36 cellular contexts compared by ENCODE assay signal in the genomic region with DNA sequence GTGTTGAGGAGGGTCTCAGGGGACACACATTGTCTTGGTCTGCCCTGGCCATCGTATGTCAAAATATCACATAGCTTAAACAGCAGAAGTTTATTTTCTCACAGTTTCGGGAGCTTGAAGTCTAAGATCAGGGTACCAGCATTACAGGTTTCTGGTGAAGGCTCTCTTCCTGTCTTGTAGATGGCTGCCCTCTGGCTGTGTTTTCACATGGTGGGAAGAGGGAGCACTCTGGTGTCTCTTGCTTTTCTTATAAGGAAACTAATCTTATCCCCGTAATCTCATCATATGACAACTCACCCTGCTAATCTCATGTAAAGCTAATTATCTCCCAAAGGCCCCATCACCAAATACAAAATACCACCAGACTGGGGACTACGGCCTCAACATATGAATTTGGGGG.
"Had no signal": no experiment of that assay in that cellular context is flagged by ENCODE, and none has a peak within 500 bp of the region (broad histone marks: within the 10 kb centered on the region; RNA-seq: fewer than 3 reads in every experiment).

No MANE protein-coding gene starts in this region.

- H3K27me3 Mint-ChIP-seq: activated CD4-positive, alpha-beta memory T cell treated with anti-CD3 and anti-CD28 coated beads for 36 hours; activated CD4-positive, alpha-beta T cell treated with anti-CD3 and anti-CD28 coated beads for 36 hours; activated CD4-positive, alpha-beta T cell treated with anti-CD3 and anti-CD28 coated beads, Interleukin-2, amount 10 ng/mL, durations not matched to agents 24 days and 14 days; activated CD8-positive, alpha-beta memory T cell treated with anti-CD3 and anti-CD28 coated beads, Interleukin-2, amount 10 ng/mL, durations not matched to agents 7 days and 5 days; activated naive CD8-positive, alpha-beta T cell treated with anti-CD3 and anti-CD28 coated beads for 36 hours; activated naive CD8-positive, alpha-beta T cell treated with anti-CD3 and anti-CD28 coated beads, Interleukin-2, amount 50 U/mL, for 24 hours; effector memory CD8-positive, alpha-beta T cell; T-helper 17 cell had no signal

- H3K36me3 Mint-ChIP-seq: activated CD4-positive, alpha-beta memory T cell treated with anti-CD3 and anti-CD28 coated beads for 36 hours; activated CD8-positive, alpha-beta memory T cell treated with anti-CD3 and anti-CD28 coated beads, Interleukin-2, amount 10 ng/mL, durations not matched to agents 7 days and 5 days; activated naive CD4-positive, alpha-beta T cell treated with anti-CD3 and anti-CD28 coated beads, Interleukin-2, amount 50 U/mL, for 24 hours had no signal

- H3K9me3 Mint-ChIP-seq: activated CD4-positive, alpha-beta memory T cell treated with anti-CD3 and anti-CD28 coated beads for 36 hours; activated CD4-positive, alpha-beta T cell treated with anti-CD3 and anti-CD28 coated beads, Interleukin-2, amount 10 ng/mL, durations not matched to agents 24 days and 14 days; activated naive CD4-positive, alpha-beta T cell treated with anti-CD3 and anti-CD28 coated beads for 36 hours; activated naive CD4-positive, alpha-beta T cell treated with anti-CD3 and anti-CD28 coated beads, Interleukin-2, amount 50 U/mL, for 24 hours; activated naive CD8-positive, alpha-beta T cell treated with anti-CD3 and anti-CD28 coated beads for 36 hours; activated naive CD8-positive, alpha-beta T cell treated with anti-CD3 and anti-CD28 coated beads, Interleukin-2, amount 50 U/mL, for 24 hours; activated T-helper 1 cell treated with anti-CD3 and anti-CD28 coated beads, Interleukin-12 subunit alpha, Interleukin-12 subunit beta, Interleukin-2, Interleukin-4 antibody, amounts not matched to agents 30 ng/mL and 10 ng/mL and 1 ng/mL, durations not matched to agents 14 hours and 24 hours and 36 hours; activated T-helper 2 cell treated with anti-CD3 and anti-CD28 coated beads, Interferon-gamma antibody, Interleukin-2, Interleukin-4, amounts not matched to agents 10 μg/mL and 5 μg/mL and 100 μg/mL, durations not matched to agents 14 hours and 24 hours and 36 hours; effector memory CD8-positive, alpha-beta T cell; T-helper 2 cell treated with Interferon-gamma antibody and Interleukin-4, amounts not matched to agents 5 μg/mL and 100 μg/mL, for 36 hours had no signal

- DNase-seq: activated CD4-positive, alpha-beta memory T cell treated with anti-CD3 and anti-CD28 coated beads for 36 hours; activated CD4-positive, alpha-beta T cell treated with anti-CD3 and anti-CD28 coated beads for 36 hours; activated CD4-positive, alpha-beta T cell treated with anti-CD3 and anti-CD28 coated beads, Interleukin-2, amount 10 ng/mL, durations not matched to agents 24 days and 14 days; activated CD4-positive, CD25-positive, alpha-beta regulatory T cell; activated CD4-positive, CD25-positive, alpha-beta regulatory T cell treated with anti-CD3 and anti-CD28 coated beads, Interleukin-2, amount 50 U/mL, for 72 hours; activated CD8-positive, alpha-beta memory T cell treated with anti-CD3 and anti-CD28 coated beads, Interleukin-2, amount 10 ng/mL, durations not matched to agents 7 days and 5 days; activated CD8-positive, alpha-beta memory T cell treated with anti-CD3 and anti-CD28 coated beads, Interleukin-2, amount 50 U/mL, for 4 hours; activated CD8-positive, alpha-beta T cell treated with anti-CD3 and anti-CD28 coated beads, Interleukin-2, amount 10 ng/mL, durations not matched to agents 7 days and 5 days; activated effector memory CD4-positive, alpha-beta T cell treated with anti-CD3 and anti-CD28 coated beads, Interleukin-2, amount 50 U/mL, for 16 hours; activated naive CD4-positive, alpha-beta T cell treated with anti-CD3 and anti-CD28 coated beads for 36 hours; activated naive CD8-positive, alpha-beta T cell treated with anti-CD3 and anti-CD28 coated beads for 36 hours; activated naive CD8-positive, alpha-beta T cell treated with anti-CD3 and anti-CD28 coated beads, Interleukin-2, amount 50 U/mL, for 24 hours; activated T-cell treated with anti-CD3 and anti-CD28 coated beads, Interleukin-2, amount 50 U/mL, for 1 hour; activated T-cell treated with anti-CD3 and anti-CD28 coated beads, Interleukin-2, amount 50 U/mL, for 48 hours; adrenal gland; amygdala; aorta; body of pancreas; caudate nucleus; cortex of kidney; dermis blood vessel endothelial cell; effector CD4-positive, alpha-beta T cell; effector memory CD8-positive, alpha-beta T cell; esophagus squamous epithelium; foreskin melanocyte; heart right ventricle; T-helper 17 cell; T1000 had no signal

- H3K27ac Mint-ChIP-seq: activated CD4-positive, alpha-beta memory T cell treated with anti-CD3 and anti-CD28 coated beads for 36 hours; activated CD4-positive, alpha-beta T cell treated with anti-CD3 and anti-CD28 coated beads for 36 hours; activated CD4-positive, alpha-beta T cell treated with anti-CD3 and anti-CD28 coated beads, Interleukin-2, amount 10 ng/mL, durations not matched to agents 24 days and 14 days; activated CD8-positive, alpha-beta memory T cell treated with anti-CD3 and anti-CD28 coated beads, Interleukin-2, amount 10 ng/mL, durations not matched to agents 7 days and 5 days; activated CD8-positive, alpha-beta T cell treated with anti-CD3 and anti-CD28 coated beads, Interleukin-2, amount 10 ng/mL, durations not matched to agents 7 days and 5 days; activated naive CD4-positive, alpha-beta T cell treated with anti-CD3 and anti-CD28 coated beads for 36 hours; activated naive CD4-positive, alpha-beta T cell treated with anti-CD3 and anti-CD28 coated beads, Interleukin-2, amount 50 U/mL, for 24 hours; activated naive CD8-positive, alpha-beta T cell treated with anti-CD3 and anti-CD28 coated beads for 36 hours; activated naive CD8-positive, alpha-beta T cell treated with anti-CD3 and anti-CD28 coated beads, Interleukin-2, amount 50 U/mL, for 24 hours; activated T-helper 1 cell treated with anti-CD3 and anti-CD28 coated beads, Interleukin-12 subunit alpha, Interleukin-12 subunit beta, Interleukin-2, Interleukin-4 antibody, amounts not matched to agents 30 ng/mL and 10 ng/mL and 1 ng/mL, durations not matched to agents 14 hours and 24 hours and 36 hours; activated T-helper 2 cell treated with anti-CD3 and anti-CD28 coated beads, Interferon-gamma antibody, Interleukin-2, Interleukin-4, amounts not matched to agents 10 μg/mL and 5 μg/mL and 100 μg/mL, durations not matched to agents 14 hours and 24 hours and 36 hours; effector memory CD8-positive, alpha-beta T cell; T-helper 17 cell; T-helper 2 cell treated with Interferon-gamma antibody and Interleukin-4, amounts not matched to agents 5 μg/mL and 100 μg/mL, for 36 hours had no signal

- H3K4me3 Mint-ChIP-seq: activated CD4-positive, alpha-beta memory T cell treated with anti-CD3 and anti-CD28 coated beads for 36 hours; activated CD4-positive, alpha-beta T cell treated with anti-CD3 and anti-CD28 coated beads for 36 hours; activated CD4-positive, alpha-beta T cell treated with anti-CD3 and anti-CD28 coated beads, Interleukin-2, amount 10 ng/mL, durations not matched to agents 24 days and 14 days; activated CD8-positive, alpha-beta memory T cell treated with anti-CD3 and anti-CD28 coated beads, Interleukin-2, amount 10 ng/mL, durations not matched to agents 7 days and 5 days; activated CD8-positive, alpha-beta T cell treated with anti-CD3 and anti-CD28 coated beads, Interleukin-2, amount 10 ng/mL, durations not matched to agents 7 days and 5 days; activated naive CD4-positive, alpha-beta T cell treated with anti-CD3 and anti-CD28 coated beads for 36 hours; activated naive CD4-positive, alpha-beta T cell treated with anti-CD3 and anti-CD28 coated beads, Interleukin-2, amount 50 U/mL, for 24 hours; activated naive CD8-positive, alpha-beta T cell treated with anti-CD3 and anti-CD28 coated beads for 36 hours; activated naive CD8-positive, alpha-beta T cell treated with anti-CD3 and anti-CD28 coated beads, Interleukin-2, amount 50 U/mL, for 24 hours; activated T-helper 1 cell treated with anti-CD3 and anti-CD28 coated beads, Interleukin-12 subunit alpha, Interleukin-12 subunit beta, Interleukin-2, Interleukin-4 antibody, amounts not matched to agents 30 ng/mL and 10 ng/mL and 1 ng/mL, durations not matched to agents 14 hours and 24 hours and 36 hours; effector memory CD8-positive, alpha-beta T cell; T-helper 17 cell; T-helper 2 cell treated with Interferon-gamma antibody and Interleukin-4, amounts not matched to agents 5 μg/mL and 100 μg/mL, for 36 hours had no signal

- ATAC-seq: activated CD4-positive, alpha-beta T cell treated with anti-CD3 and anti-CD28 coated beads for 36 hours; activated CD8-positive, alpha-beta memory T cell treated with anti-CD3 and anti-CD28 coated beads, Interleukin-2, amount 10 ng/mL, durations not matched to agents 7 days and 5 days; activated CD8-positive, alpha-beta T cell treated with anti-CD3 and anti-CD28 coated beads, Interleukin-2, amount 10 ng/mL, durations not matched to agents 7 days and 5 days; activated naive CD8-positive, alpha-beta T cell treated with anti-CD3 and anti-CD28 coated beads, Interleukin-2, amount 50 U/mL, for 24 hours; body of pancreas; effector memory CD8-positive, alpha-beta T cell; gastroesophageal sphincter; heart right ventricle; T-helper 17 cell had no signal

- FAIRE-seq: colon, endometrium, endothelial cell of umbilical vein had no signal

- H3K4me1 Mint-ChIP-seq: activated CD4-positive, alpha-beta T cell treated with anti-CD3 and anti-CD28 coated beads for 36 hours; activated CD4-positive, alpha-beta T cell treated with anti-CD3 and anti-CD28 coated beads, Interleukin-2, amount 10 ng/mL, durations not matched to agents 24 days and 14 days; activated CD8-positive, alpha-beta memory T cell treated with anti-CD3 and anti-CD28 coated beads, Interleukin-2, amount 10 ng/mL, durations not matched to agents 7 days and 5 days; activated naive CD4-positive, alpha-beta T cell treated with anti-CD3 and anti-CD28 coated beads, Interleukin-2, amount 50 U/mL, for 24 hours; activated naive CD8-positive, alpha-beta T cell treated with anti-CD3 and anti-CD28 coated beads for 36 hours; activated naive CD8-positive, alpha-beta T cell treated with anti-CD3 and anti-CD28 coated beads, Interleukin-2, amount 50 U/mL, for 24 hours; T-helper 17 cell had no signal
